ENCODE assay signal across 2 cellular contexts in genomic region chr14:52220924-52221802, GRCh38.
TF ChIP-seq lines count a peak whose summit lies in the region.

No MANE protein-coding gene starts in this region.

TF ChIP-seq in H1, 55 proteins besides CTCF, POLR2A, EP300 and RAD21:
- TF ChIP-seq MAX (IDR thresholded peaks at IDR 0.05) = no peak
- no peak for TF ChIP-seq POU5F1 (IDR thresholded peaks at IDR 0.05; ENCODE audit: low read depth, low read length)
- no peak for TF ChIP-seq TAF7 (optimal IDR thresholded peaks at IDR 0.05; ENCODE audit: borderline replicate concordance, low read depth, low read length)
- no peak for TF ChIP-seq POLR2AphosphoS5 (IDR thresholded peaks at IDR 0.05; ENCODE audit: low read depth, low read length)
- no peak for TF ChIP-seq KDM1A (IDR thresholded peaks at IDR 0.05; ENCODE audit: borderline replicate concordance, low read length)
- TF ChIP-seq SP4 (IDR thresholded peaks at IDR 0.05; ENCODE audit: low read length) = no peak
- no peak for TF ChIP-seq RNF2 (IDR thresholded peaks at IDR 0.05; ENCODE audit: borderline replicate concordance, low read depth, low read length, missing control alignments, poor library complexity, severe bottlenecking)
- no peak for TF ChIP-seq ZNF274 (IDR thresholded peaks at IDR 0.05; ENCODE audit: borderline replicate concordance, extremely low read depth, low read length)
- no peak for TF ChIP-seq BCL11A (IDR thresholded peaks at IDR 0.05; ENCODE audit: low read depth in 2 of 2, low read length in 2 of 2)

TF ChIP-seq in WTC11, 78 proteins besides CTCF, POLR2A, EP300 and RAD21:
- TF ChIP-seq PRDM15 (CRISPR knock-in tag; IDR thresholded peaks at IDR 0.05) (no peak), MYBL2 (CRISPR knock-in tag; IDR thresholded peaks at IDR 0.05) (no peak), RORB (CRISPR knock-in tag; IDR thresholded peaks at IDR 0.05) (no peak), ZNF396 (CRISPR knock-in tag; IDR thresholded peaks at IDR 0.05; ENCODE audit: borderline replicate concordance) (no peak), E2F1 (CRISPR knock-in tag; IDR thresholded peaks at IDR 0.05) (no peak), NFE2L1 (CRISPR knock-in tag; IDR thresholded peaks at IDR 0.05) (no peak), EMX1 (CRISPR knock-in tag; IDR thresholded peaks at IDR 0.05) (no peak)
